In genomic region chr16:9008335-9009260, GRCh38 we compare ENCODE assay signal across 8 cellular contexts. TPM values are rescaled to one million over a fixed set of nuclear protein-coding genes. Genes with fewer than 3 reads are reported as not detected.
DNase-seq lines count a peak whose midpoint lies in the region; ATAC-seq, FAIRE-seq and TF ChIP-seq lines count a peak whose summit lies in the region.

No MANE protein-coding gene starts in this region.

- peak; percentile 95 to 98 for TF ChIP-seq RAD21 in H1 (IDR thresholded peaks at IDR 0.05 in 1 of 2, conservative IDR thresholded peaks at IDR 0.05 in 1 of 2; ENCODE audit: low read depth in 2 of 2, low read length in 2 of 2)

- no peaks in the 10 kb centered on the region for H3K36me3 ChIP-seq in H1 (ENCODE audit: control insufficient read depth in 2 of 4, insufficient read depth in 4 of 4, low read length in 3 of 4)
- H3K36me3 ChIP-seq in mucosa of descending colon (ENCODE audit: low read depth): no peaks in the 10 kb centered on the region

- 43% methylated on average over 34 of the region's 34 CpGs; no CpG with 5 or more reads in 1 of the 2 experiments for WGBS in H1 (ENCODE audit: extremely low coverage in 1 of 2, insufficient coverage in 1 of 2, insufficient read length in 1 of 2, insufficient replicate concordance in 2 of 2, low coverage in 1 of 2, low lambda C conversion rate in 2 of 2, missing lambda C conversion rate in 1 of 2), 2 experiments

- H2BK12ac ChIP-seq in H1 (ENCODE audit: low read depth, low read length): peak overlapping the region; percentile 87; the same call in 1 of the 2 replicates

- peaks cover 0 to 2% of the 10 kb centered on the region in 2 experiments for H4K20me1 ChIP-seq in H1 (replicated peaks in 1 of 2; ENCODE audit: control insufficient read depth in 1 of 2, insufficient read depth in 2 of 2, low read length in 2 of 2)

- H2AK5ac ChIP-seq in H1 (ENCODE audit: low read depth, low read length): no peak overlapping the region

- peak overlapping the region; percentile 81 for H4K8ac ChIP-seq in H1 (ENCODE audit: extremely low read depth, insufficient read depth, low read length)

- ATAC-seq in HG03095 (IDR thresholded peaks at IDR 0.05; ENCODE audit: unreplicated experiment) (peak; percentile 77), mucosa of descending colon (peak; percentile 93)

- H3K4me1 ChIP-seq in H1 (replicated peaks in 1 of 4; ENCODE audit: control insufficient read depth in 3 of 4, insufficient read depth in 4 of 4, low read length in 3 of 4): peaks cover 0 to 10% (median 5%) of the 10 kb centered on the region in 4 experiments; a peak in 6 of 7 replicates
- H3K4me1 ChIP-seq in mucosa of descending colon (ENCODE audit: low read depth): peaks cover 14% of the 10 kb centered on the region

- TF ChIP-seq EP300 in H1 (IDR thresholded peaks at IDR 0.05; ENCODE audit: borderline replicate concordance in 1 of 2, low read depth in 2 of 2, low read length in 2 of 2): no peak

- H2AFZ ChIP-seq in H1 (ENCODE audit: low read length): peak overlapping the region; percentile 68

- no peak overlapping the region for H3K14ac ChIP-seq in H1 (ENCODE audit: insufficient read length)

- TF ChIP-seq CTCF in 22Rv1 (IDR thresholded peaks at IDR 0.05): peak; percentile 93
- TF ChIP-seq CTCF in GM13976 (IDR thresholded peaks at IDR 0.05; ENCODE audit: borderline replicate concordance, control extremely low read depth, extremely low read depth, insufficient read depth, missing control alignments): peak; percentile 89
- peak; percentile 87 to 97 (median 97) for TF ChIP-seq CTCF in H1 (IDR thresholded peaks at IDR 0.05; ENCODE audit: control extremely low read depth in 1 of 3, insufficient read depth in 1 of 3, low read depth in 1 of 3, low read length in 3 of 3)
- peak; percentile 89 for TF ChIP-seq CTCF in mucosa of descending colon (IDR thresholded peaks at IDR 0.05)

- DNase-seq in GM13976 (ENCODE audit: low spot score) (peak; percentile 93), NCI-H526 treated with DMSO at 0.1 percent for 48 hours (lab: John Stamatoyannopoulos, UW) (peak; percentile 7), H1 (ENCODE audit: low read depth in 1 of 2, low spot score in 2 of 2) (peak; percentile 61 to 93), mucosa of descending colon (peak; percentile 73 to 89 (median 86))
- DNase-seq in activated CD8-positive, alpha-beta memory T cell treated with anti-CD3 and anti-CD28 coated beads for 1 hour (ENCODE audit: extremely low read depth in 1 of 2, low read depth in 1 of 2): peak; percentile 19 to 50
- peak; percentile 24 to 40 for DNase-seq in stimulated activated CD8-positive, alpha-beta memory T cell treated with anti-CD3 and anti-CD28 coated beads, Interleukin-2, amount 100 ng/mL, for 1 hour (ENCODE audit: low read depth in 2 of 2)

- H2BK5ac ChIP-seq in H1 (ENCODE audit: low read depth, low read length): 0 out of 2 replicates have a peak overlapping the region, but pooled peaks have one; percentile 24

- TF ChIP-seq POLR2A in H1 (IDR thresholded peaks at IDR 0.05; ENCODE audit: control extremely low read depth in 1 of 2, low read depth in 2 of 2, low read length in 2 of 2): no peak

- H3K9me3 ChIP-seq in H1 (ENCODE audit: insufficient read depth in 2 of 2, low read depth in 1 of 2, low read length in 1 of 2) (no peaks in the 10 kb centered on the region), mucosa of descending colon (no peaks in the 10 kb centered on the region)

- no peak overlapping the region for H3K56ac ChIP-seq in H1 (replicated peaks; ENCODE audit: insufficient read length, low read depth, low read length)

- no peak for FAIRE-seq in H1 (lab: Jason Lieb, UNC)

- no peak overlapping the region for H3K23ac ChIP-seq in H1 (ENCODE audit: insufficient read length)

- H3K9ac ChIP-seq in H1 (replicated peaks in 1 of 4; ENCODE audit: extremely low read depth in 1 of 4, low read depth in 3 of 4, low read length in 3 of 4): no peak overlapping the region

- no peak overlapping the region for H3K4ac ChIP-seq in H1 (replicated peaks; ENCODE audit: insufficient read length, low read depth, low read length)

- H2BK15ac ChIP-seq in H1 (ENCODE audit: low read length): no peak overlapping the region; the same call in 1 of the 2 replicates

- no peaks in the 10 kb centered on the region for H3K79me1 ChIP-seq in H1 (ENCODE audit: low read depth, low read length)

- H3K79me2 ChIP-seq in H1 (ENCODE audit: control insufficient read depth in 1 of 2, insufficient read depth in 2 of 2, low read length in 2 of 2): no peaks in the 10 kb centered on the region

- in situ Hi-C loops in GM13976 (cut with MboI; ENCODE audit: low sequenced_read_pairs, unreplicated experiment): no loop called here

- no peaks in the 10 kb centered on the region; a peak in 1 of 7 replicates for H3K27me3 ChIP-seq in H1 (replicated peaks in 1 of 4; ENCODE audit: control insufficient read depth in 3 of 4, extremely low read depth in 1 of 4, insufficient read depth in 3 of 4, low read length in 3 of 4)

- intact Hi-C loops in mucosa of descending colon (cut with DNase I, micrococcal nuclease): loop anchor here in 1 of 2 donors (10.0 kb wide), 1 partner anchor 104 kb away; no protein-coding TSS in a partner anchor

- POLR2A ChIA-PET in H1 (lab: Charles Lee; ENCODE audit: partially characterized antibody): interaction anchor here (0.7 to 1.7 kb wide), 10 partner anchors 11 to 83 kb away, joined by 3 to 7 read pairs (median 4); partner anchors contain the start of genes HAPSTR1 and USP7

- H3K4me3 ChIP-seq in H1 (ENCODE audit: extremely low read depth in 1 of 4, insufficient read depth in 2 of 4, low read depth in 3 of 4, low read length in 4 of 4) (0 out of 8 replicates have a peak overlapping the region, but pooled peaks of 1 of the 4 experiments have one; percentile 4), mucosa of descending colon (no peak overlapping the region)

- no peak overlapping the region for H4K5ac ChIP-seq in H1 (ENCODE audit: insufficient read length, low read depth, low read length)

- CTCF ChIA-PET in H1 (lab: Charles Lee; ENCODE audit: partially characterized antibody): interaction anchor here (0.6 to 9.7 kb wide), 44 partner anchors 8 to 157 kb away, joined by 3 to 189 read pairs (median 8); partner anchors contain the start of genes CARHSP1 and LITAFD

- H2BK120ac ChIP-seq in H1 (replicated peaks; ENCODE audit: low read depth, low read length): no peak overlapping the region

- H4K91ac ChIP-seq in H1 (replicated peaks; ENCODE audit: insufficient read length, low read length): peak overlapping the region; percentile 68

- H3K4me2 ChIP-seq in H1 (ENCODE audit: insufficient read depth in 1 of 2, low read depth in 2 of 2, low read length in 2 of 2): peak overlapping the region in 1 of 2 experiments; percentile 48; a peak in 2 of 4 replicates

- H3K18ac ChIP-seq in H1 (ENCODE audit: extremely low read depth, low read length): peak overlapping the region; percentile 95; the same call in 1 of the 2 replicates

- H3K23me2 ChIP-seq in H1 (ENCODE audit: low read depth, low read length): no peaks in the 10 kb centered on the region

- H2BK20ac ChIP-seq in H1 (ENCODE audit: low read length): 0 out of 2 replicates have a peak overlapping the region, but pooled peaks have one; percentile 43

- H3K27ac ChIP-seq in 22Rv1 (no peak overlapping the region), H1 (ENCODE audit: low read depth, low read length) (no peak overlapping the region)

TF ChIP-seq in H1, 55 proteins besides CTCF, POLR2A, EP300 and RAD21:
- TF ChIP-seq TEAD4 (IDR thresholded peaks at IDR 0.05; ENCODE audit: low read depth, low read length): no peak
- peak; percentile 51; the same call in 1 of the 2 replicates for TF ChIP-seq GABPA (IDR thresholded peaks at IDR 0.05; ENCODE audit: borderline replicate concordance, insufficient read depth, low read length)

RNA-seq across cellular contexts. Expression of gene USP7, which starts 44.9 kb away (rescaled TPM):
- 208 and 211 TPM in 2 replicates for total RNA-seq in H1 (2021; fragmentation: NEBNext Ultra II Directional; extraction: Animal tissue kit (Norgen Biotek cat#: 25700))
- polyA plus RNA-seq in H1 (2011; rRNA removed): 21.3 and 22.8 TPM in 2 replicates
- polyA plus RNA-seq in H1 (2011; cell fraction: cytosol; rRNA removed): 30.9 TPM
- 117 TPM for polyA plus RNA-seq in H1 (2011; cell fraction: nucleus; rRNA removed)
- polyA plus RNA-seq in H1 (2012, experiment 1 of 2): 91.3 to 141 TPM (median 111 TPM) in 4 replicates
- 7.7 TPM for polyA plus RNA-seq in H1 (2012, experiment 2 of 2)
- polyA plus RNA-seq in H1 (2013, experiment 1 of 2): 77.1 TPM
- polyA plus RNA-seq in H1 (2013, experiment 2 of 2): 78.8 TPM
- 157 and 170 TPM in 2 replicates for polyA minus RNA-seq in H1 (2011; rRNA and poly(A)+ RNA removed)
- 41.6 TPM for polyA minus RNA-seq in H1 (2011; cell fraction: cytosol; rRNA and poly(A)+ RNA removed)
- 170 TPM for polyA minus RNA-seq in H1 (2011; cell fraction: nucleus; rRNA and poly(A)+ RNA removed)
- 100 to 1,000 TPM; 125 to 144 (median 130) TPM for total RNA-seq in mucosa of descending colon

Comparison
In these comparisons a context has a peak if more than half of its experiments do, and no peak if none do; other contexts are left out.
1. DNase-seq: peak in every context shown above with its lines; median percentile 93 in GM13976; 86 in mucosa of descending colon; 77 in H1; 34 in activated CD8-positive, alpha-beta memory T cell treated with anti-CD3 and anti-CD28 coated beads for 1 hour; 32 in stimulated activated CD8-positive, alpha-beta memory T cell treated with anti-CD3 and anti-CD28 coated beads, Interleukin-2, amount 100 ng/mL, for 1 hour; 7 in NCI-H526 treated with DMSO at 0.1 percent for 48 hours.